Comparison of ENCODE assay signal across 19 cellular contexts in genomic region chrX:45351478-45351877, GRCh38.
DNase-seq lines count a peak whose midpoint lies in the region; ATAC-seq and TF ChIP-seq lines count a peak whose summit lies in the region.
"Had no signal": no experiment of that assay in that cellular context is flagged by ENCODE, and none has a peak within 500 bp of the region (broad histone marks: within the 10 kb centered on the region; RNA-seq: fewer than 3 reads in every experiment).

No MANE protein-coding gene starts in this region.

- H3K9me3 Mint-ChIP-seq in CD4-positive, alpha-beta T cell, result no peaks in the 10 kb centered on the region

- 80% methylated on average over 2 of the region's 2 CpGs for WGBS in prostate gland

- DNase-seq in AG20443 (ENCODE audit: low spot score) (peak; percentile 29), NCI-H446 treated with DMSO at 0.1 percent for 48 hours (lab: John Stamatoyannopoulos, UW) (peak; percentile 22), epithelial cell of esophagus (ENCODE audit: low read depth) (peak; percentile 44), omental fat pad (ENCODE audit: low spot score) (no peak), NOMO-1 treated with DMSO at 0.1 percent for 48 hours (lab: John Stamatoyannopoulos, UW; ENCODE audit: unreplicated experiment) (no peak), prostate gland (ENCODE audit: low spot score) (no peak)
- no peak for DNase-seq in CD4-positive, alpha-beta T cell
- DNase-seq: activated CD4-positive, alpha-beta T cell treated with anti-CD3 and anti-CD28 coated beads for 4 hours; DMS153; esophagus squamous epithelium; NCI-H2029; NCI-H774; sigmoid colon had no signal

- TF ChIP-seq CTCF in epithelial cell of esophagus (IDR thresholded peaks at IDR 0.05; ENCODE audit: insufficient read depth, low read depth, low read length, missing control alignments), result no peak
- TF ChIP-seq CTCF in omental fat pad (IDR thresholded peaks at IDR 0.05), result no peak
- TF ChIP-seq CTCF in CD4-positive, alpha-beta T cell (IDR thresholded peaks at IDR 0.05), result no peak
- TF ChIP-seq CTCF in prostate gland (IDR thresholded peaks at IDR 0.05), result no peak

- no peaks in the 10 kb centered on the region for H3K36me3 ChIP-seq in prostate gland
- H3K36me3 ChIP-seq: esophagus squamous epithelium, sigmoid colon had no signal

- no peaks in the 10 kb centered on the region for H3K4me1 ChIP-seq in prostate gland (replicated peaks)
- H3K4me1 ChIP-seq: esophagus squamous epithelium had no signal

- POLR2A ChIA-PET in CD4-positive, alpha-beta T cell (lab: Charles Lee), result no interaction called here

- ATAC-seq in omental fat pad (ENCODE audit: low FRiP score) (peak; percentile 29), GM21737 (IDR thresholded peaks at IDR 0.05; ENCODE audit: unreplicated experiment) (no peak)
- no peak for ATAC-seq in CD4-positive, alpha-beta T cell (ENCODE audit: poor library complexity)
- ATAC-seq: HCT116; Right ventricle myocardium inferior; stimulated activated memory B cell treated with anti-CD40 and anti-IgM and Interleukin-4, amounts not matched to agents 10 μg/mL and 1 μg/mL and 100 μg/mL, for 72 hours had no signal

- H3K36me3 Mint-ChIP-seq in CD4-positive, alpha-beta T cell (ENCODE audit: low read depth), result no peaks in the 10 kb centered on the region
- H3K36me3 Mint-ChIP-seq: stimulated activated memory B cell treated with anti-CD40 and anti-IgM and Interleukin-4, amounts not matched to agents 10 μg/mL and 1 μg/mL and 100 μg/mL, for 72 hours had no signal

- no peak overlapping the region for H3K4me3 Mint-ChIP-seq in CD4-positive, alpha-beta T cell
- H3K4me3 Mint-ChIP-seq: stimulated activated memory B cell treated with anti-CD40 and anti-IgM and Interleukin-4, amounts not matched to agents 10 μg/mL and 1 μg/mL and 100 μg/mL, for 72 hours; T-helper 2 cell treated with Interferon-gamma antibody and Interleukin-4, amounts not matched to agents 5 μg/mL and 100 μg/mL, for 36 hours had no signal

- no peaks in the 10 kb centered on the region for H3K9me3 ChIP-seq in CD4-positive, alpha-beta T cell (ENCODE audit: control insufficient read depth, low read length)
- no peaks in the 10 kb centered on the region for H3K9me3 ChIP-seq in prostate gland
- H3K9me3 ChIP-seq: esophagus squamous epithelium, sigmoid colon had no signal

- H3K27me3 Mint-ChIP-seq in CD4-positive, alpha-beta T cell, result no peaks in the 10 kb centered on the region
- H3K27me3 Mint-ChIP-seq: stimulated activated memory B cell treated with anti-CD40 and anti-IgM and Interleukin-4, amounts not matched to agents 10 μg/mL and 1 μg/mL and 100 μg/mL, for 72 hours had no signal

- no peak overlapping the region for H3K27ac ChIP-seq in CD4-positive, alpha-beta T cell (ENCODE audit: low read depth, low read length)
- no peak overlapping the region for H3K27ac ChIP-seq in prostate gland
- H3K27ac ChIP-seq: HL-60 had no signal

- no peaks in the 10 kb centered on the region for H3K27me3 ChIP-seq in CD4-positive, alpha-beta T cell (ENCODE audit: control insufficient read depth, insufficient read depth, low read length)
- no peaks in the 10 kb centered on the region for H3K27me3 ChIP-seq in prostate gland (replicated peaks; ENCODE audit: insufficient read depth)
- H3K27me3 ChIP-seq: esophagus squamous epithelium, sigmoid colon had no signal

- H3K4me1 Mint-ChIP-seq in CD4-positive, alpha-beta T cell (ENCODE audit: low read depth), result no peaks in the 10 kb centered on the region
- H3K4me1 Mint-ChIP-seq: stimulated activated memory B cell treated with anti-CD40 and anti-IgM and Interleukin-4, amounts not matched to agents 10 μg/mL and 1 μg/mL and 100 μg/mL, for 72 hours had no signal

- TF ChIP-seq POLR2A in prostate gland (IDR thresholded peaks at IDR 0.05), result no peak

- no peak overlapping the region for H3K27ac Mint-ChIP-seq in CD4-positive, alpha-beta T cell
- H3K27ac Mint-ChIP-seq: stimulated activated memory B cell treated with anti-CD40 and anti-IgM and Interleukin-4, amounts not matched to agents 10 μg/mL and 1 μg/mL and 100 μg/mL, for 72 hours; T-helper 2 cell treated with Interferon-gamma antibody and Interleukin-4, amounts not matched to agents 5 μg/mL and 100 μg/mL, for 36 hours had no signal

- CTCF ChIA-PET in CD4-positive, alpha-beta T cell (lab: Charles Lee), result no interaction called here

- H3K4me3 ChIP-seq in epithelial cell of esophagus (ENCODE audit: low read length), result no peak overlapping the region
- no peak overlapping the region for H3K4me3 ChIP-seq in prostate gland
- H3K4me3 ChIP-seq: esophagus squamous epithelium, sigmoid colon had no signal

- intact Hi-C loops in CD4-positive, alpha-beta T cell (cut with DNase I, micrococcal nuclease), result no loop called here
- intact Hi-C loops in prostate gland (cut with DNase I), result no loop called here

Comparison
In these comparisons a context has a peak if more than half of its experiments do, and no peak if none do; other contexts are left out.
1. DNase-seq: peak in AG20443 (single experiment), NCI-H446 treated with DMSO at 0.1 percent for 48 hours (single experiment) and epithelial cell of esophagus (single experiment); none in omental fat pad (single experiment), CD4-positive, alpha-beta T cell (0 of 10), NOMO-1 treated with DMSO at 0.1 percent for 48 hours (single experiment) and prostate gland (single experiment).